ENCODE assay signal across 19 cellular contexts in the genomic region with DNA sequence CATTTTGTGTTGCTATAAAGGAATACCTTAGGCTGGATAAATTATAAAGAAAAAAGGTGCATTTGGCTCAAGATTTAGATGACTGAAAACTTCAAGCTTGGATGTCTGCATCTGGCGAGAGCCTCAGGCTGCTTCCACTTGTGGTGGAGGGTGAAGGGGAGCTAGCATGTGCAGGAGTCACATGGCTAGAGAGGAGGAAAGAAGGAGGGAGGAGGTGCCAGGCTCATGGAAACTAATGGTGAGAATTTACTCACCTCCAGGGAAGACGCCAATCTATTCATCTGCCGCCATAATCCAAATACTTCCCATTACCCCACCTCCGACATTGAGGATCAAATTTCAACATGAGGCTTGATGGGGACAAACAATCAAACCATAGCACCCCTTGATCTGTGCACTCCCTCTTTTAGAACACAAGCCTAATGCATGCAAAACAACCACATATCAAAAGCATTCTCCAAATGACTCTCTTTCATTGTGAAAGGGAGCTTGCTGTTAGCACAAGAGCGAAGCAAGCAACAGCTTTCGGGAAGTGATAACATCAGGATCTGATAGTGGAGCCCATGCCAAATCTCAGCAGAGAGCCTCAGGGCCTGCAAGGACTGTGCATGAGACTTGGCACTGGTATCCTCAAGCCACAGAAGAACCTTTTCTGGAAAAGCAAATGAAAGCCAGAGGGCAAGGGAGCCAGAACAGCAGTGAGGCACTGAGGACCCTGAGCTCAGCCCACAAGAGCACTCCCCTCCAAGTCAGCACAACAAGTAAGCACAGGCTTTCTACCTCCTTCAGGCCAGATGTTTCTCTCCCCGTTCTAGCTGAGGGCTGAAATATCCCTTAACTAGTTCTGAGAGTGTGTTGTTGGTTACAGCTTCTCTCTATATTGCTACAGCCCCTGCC. TPM values are rescaled to one million over a fixed set of nuclear protein-coding genes. Genes with fewer than 3 reads are reported as not detected.
DNase-seq lines count a peak whose midpoint lies in the region; ATAC-seq and TF ChIP-seq lines count a peak whose summit lies in the region.
"Had no signal": no experiment of that assay in that cellular context is flagged by ENCODE, and none has a peak within 500 bp of the region (broad histone marks: within the 10 kb centered on the region; RNA-seq: fewer than 3 reads in every experiment).

No MANE protein-coding gene starts in this region.

- no peaks in the 10 kb centered on the region for H3K4me1 ChIP-seq in adrenal gland (replicated peaks in 1 of 2)
- H3K4me1 ChIP-seq: heart right ventricle had no signal

- DNase-seq in AG20443 (ENCODE audit: low spot score) (peak; percentile 28), GM12865 (ENCODE audit: low read depth) (peak; percentile 22), adrenal gland (peak in 4 of 7 donors; percentile 8 to 55 (median 27)), iPS DF 4.7 (ENCODE audit: extremely low read depth, low spot score) (peak; percentile 7), inferior parietal cortex (ENCODE audit: extremely low spot score) (no peak)
- DNase-seq in stimulated activated CD8-positive, alpha-beta memory T cell treated with anti-CD3 and anti-CD28 coated beads, Interleukin-4, amount 100 ng/mL, for 48 hours, result no peak
- DNase-seq: activated CD8-positive, alpha-beta T cell treated with anti-CD3 and anti-CD28 coated beads for 36 hours; C1 segment of cervical spinal cord; effector CD8-positive, alpha-beta T cell; HCEC 1CT; heart right ventricle; left ventricle myocardium superior; NCI-H524 treated with DMSO at 0.1 percent for 48 hours; sigmoid colon; stimulated activated CD4-positive, alpha-beta T cell treated with anti-CD3 and anti-CD28 coated beads, Interleukin-4, amount 100 ng/mL, for 4 hours; stimulated activated naive CD4-positive, alpha-beta T cell had no signal

- ATAC-seq in HG02571 (IDR thresholded peaks at IDR 0.05; ENCODE audit: unreplicated experiment), result no peak
- no peak for ATAC-seq in GM21515 (IDR thresholded peaks at IDR 0.05; ENCODE audit: unreplicated experiment)
- ATAC-seq: activated CD8-positive, alpha-beta T cell treated with anti-CD3 and anti-CD28 coated beads for 36 hours; heart right ventricle; left ventricle myocardium superior; natural killer cell treated with Interleukin-12 subunit alpha and Interleukin-12 subunit beta and Interleukin-15 and Interleukin-18, amount 100 ng/mL, for 72 hours had no signal

- no peak for TF ChIP-seq POLR2A in adrenal gland (IDR thresholded peaks at IDR 0.05)

- intact Hi-C loops in adrenal gland (cut with DNase I), result no loop called here

- no peak for TF ChIP-seq CTCF in GM12865 (IDR thresholded peaks at IDR 0.05; ENCODE audit: insufficient read depth, low read depth, low read length, missing control alignments)
- no peak for TF ChIP-seq CTCF in adrenal gland (IDR thresholded peaks at IDR 0.05)

- H3K4me3 ChIP-seq in GM12865 (ENCODE audit: low read depth, low read length), result no peak overlapping the region
- H3K4me3 ChIP-seq in adrenal gland, result no peak overlapping the region
- H3K4me3 ChIP-seq: heart right ventricle, sigmoid colon had no signal

- H3K9me3 ChIP-seq in adrenal gland (replicated peaks in 1 of 3), result no peaks in the 10 kb centered on the region
- H3K9me3 ChIP-seq: heart right ventricle, sigmoid colon had no signal

- WGBS in adrenal gland, 4 donors, result 72 to 85% (median 75%) methylated on average over 7 of the region's 7 CpGs

- no peak overlapping the region for H3K27ac ChIP-seq in adrenal gland
- H3K27ac ChIP-seq: heart right ventricle, sigmoid colon had no signal

- H3K36me3 ChIP-seq in adrenal gland (replicated peaks in 1 of 2), result no peaks in the 10 kb centered on the region
- H3K36me3 ChIP-seq: heart right ventricle, sigmoid colon had no signal

- no peaks in the 10 kb centered on the region for H3K27me3 ChIP-seq in adrenal gland
- H3K27me3 ChIP-seq: heart right ventricle, sigmoid colon had no signal

RNA-seq across cellular contexts. Expression of a gene that starts 50.2 kb away (rescaled TPM):
- 100 to 1,000 TPM; 102 to 709 (median 441) TPM for total RNA-seq in adrenal gland
- 10 to 100 TPM; 33.9 to 62.7 (median 36.6) TPM for polyA plus RNA-seq in adrenal gland

Comparison
In these comparisons a context has a peak if more than half of its experiments do, and no peak if none do; other contexts are left out.
1. DNase-seq: peak in AG20443 (single experiment), GM12865 (single experiment), adrenal gland (4 of 7) and iPS DF 4.7 (single experiment); none in inferior parietal cortex (single experiment) and stimulated activated CD8-positive, alpha-beta memory T cell treated with anti-CD3 and anti-CD28 coated beads, Interleukin-4, amount 100 ng/mL, for 48 hours (single experiment).